Comparison of ENCODE assay signal across 2 cellular contexts in the genomic region with DNA sequence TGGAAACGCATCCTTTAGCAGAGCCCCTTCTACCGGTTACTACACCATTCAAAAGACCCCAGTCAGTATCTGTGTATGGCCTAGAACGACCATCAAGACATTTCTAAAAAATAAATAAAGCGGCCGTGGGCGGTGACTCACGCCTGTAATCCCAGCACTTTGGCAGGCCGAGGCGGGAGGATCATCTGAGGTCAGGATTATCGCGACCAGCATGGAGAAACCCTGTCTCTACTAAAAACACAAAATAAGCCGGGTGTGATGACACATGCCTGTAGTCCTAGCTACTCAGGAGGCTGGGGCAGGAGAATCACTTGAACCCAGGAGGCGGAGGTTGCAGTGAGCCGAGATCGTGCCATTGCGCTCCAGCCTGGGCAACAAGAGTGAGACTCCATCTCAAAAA. TPM values are rescaled to one million over a fixed set of nuclear protein-coding genes. Genes with fewer than 3 reads are reported as not detected.
"Had no signal": no experiment of that assay in that cellular context is flagged by ENCODE, and none has a peak within 500 bp of the region (broad histone marks: within the 10 kb centered on the region; RNA-seq: fewer than 3 reads in every experiment).

No MANE protein-coding gene starts in this region.

RNA-seq across cellular contexts. Expression of a gene that starts 53.0 kb away (rescaled TPM):
- total RNA-seq: endodermal cell; natural killer cell treated with Interleukin-12 subunit alpha and Interleukin-12 subunit beta and Interleukin-15 and Interleukin-18, amount 100 ng/mL, for 72 hours had no signal
